ENCODE assay signal across 22 cellular contexts in genomic region chr14:70952485-70952884, GRCh38.
"Had no signal": no experiment of that assay in that cellular context is flagged by ENCODE, and none has a peak within 500 bp of the region (broad histone marks: within the 10 kb centered on the region; RNA-seq: fewer than 3 reads in every experiment).

No MANE protein-coding gene starts in this region.

- H3K27ac Mint-ChIP-seq: activated naive CD4-positive, alpha-beta T cell treated with anti-CD3 and anti-CD28 coated beads, Interleukin-2, amount 50 U/mL, for 24 hours; activated T-helper 2 cell treated with anti-CD3 and anti-CD28 coated beads, Interferon-gamma antibody, Interleukin-2, Interleukin-4, amounts not matched to agents 10 μg/mL and 5 μg/mL and 100 μg/mL, durations not matched to agents 14 hours and 24 hours and 36 hours; brain; nephron; stimulated activated effector memory CD8-positive, alpha-beta T cell treated with anti-CD3 and anti-CD28 coated beads, Interleukin-12 subunit alpha, Interleukin-12 subunit beta, amount 100 ng/mL, for 72 hours; stimulated activated naive CD8-positive, alpha-beta T cell treated with anti-CD3 and anti-CD28 coated beads, Interleukin-15, Interleukin-2, amounts not matched to agents 100 ng/mL and 50 ng/mL, for 24 hours; type B pancreatic cell had no signal

- H3K9me3 Mint-ChIP-seq: activated naive CD4-positive, alpha-beta T cell treated with anti-CD3 and anti-CD28 coated beads, Interleukin-2, amount 50 U/mL, for 24 hours had no signal

- H3K36me3 ChIP-seq: uterus had no signal

- H3K4me3 ChIP-seq: ascending aorta, cardiac muscle cell, sigmoid colon, thoracic aorta, uterus had no signal

- H3K27me3 Mint-ChIP-seq: activated naive CD4-positive, alpha-beta T cell treated with anti-CD3 and anti-CD28 coated beads, Interleukin-2, amount 50 U/mL, for 24 hours; brain; stimulated activated naive CD8-positive, alpha-beta T cell treated with anti-CD3 and anti-CD28 coated beads, Interleukin-15, Interleukin-2, amounts not matched to agents 100 ng/mL and 50 ng/mL, for 24 hours; type B pancreatic cell had no signal

- H3K27me3 ChIP-seq: ascending aorta, cardiac muscle cell, neutrophil, sigmoid colon, uterus had no signal

- H3K4me3 Mint-ChIP-seq: activated naive CD4-positive, alpha-beta T cell treated with anti-CD3 and anti-CD28 coated beads, Interleukin-2, amount 50 U/mL, for 24 hours; brain; nephron; stimulated activated effector memory CD8-positive, alpha-beta T cell treated with anti-CD3 and anti-CD28 coated beads, Interleukin-12 subunit alpha, Interleukin-12 subunit beta, amount 100 ng/mL, for 72 hours; stimulated activated naive CD8-positive, alpha-beta T cell treated with anti-CD3 and anti-CD28 coated beads, Interleukin-15, Interleukin-2, amounts not matched to agents 100 ng/mL and 50 ng/mL, for 24 hours; type B pancreatic cell had no signal

- H3K9me3 ChIP-seq: neutrophil had no signal

- H3K27ac ChIP-seq: ascending aorta, cardiac muscle cell, neutrophil, sigmoid colon, thoracic aorta, uterus, VCaP had no signal

- H3K4me1 ChIP-seq: uterus had no signal

- ATAC-seq: stimulated activated effector memory CD8-positive, alpha-beta T cell treated with anti-CD3 and anti-CD28 coated beads, Interleukin-12 subunit alpha, Interleukin-12 subunit beta, amount 100 ng/mL, for 72 hours had no signal

- DNase-seq: activated CD4-positive, alpha-beta T cell treated with anti-CD3 and anti-CD28 coated beads for 48 hours; activated CD4-positive, alpha-beta T cell treated with anti-CD3 and anti-CD28 coated beads, Interleukin-2, amount 50 U/mL, for 48 hours; activated CD8-positive, alpha-beta memory T cell treated with anti-CD3 and anti-CD28 coated beads for 24 hours; cortex of kidney; mammary epithelial cell; sigmoid colon; small intestine; stimulated activated CD4-positive, alpha-beta T cell treated with anti-CD3 and anti-CD28 coated beads, Interleukin-4, amount 100 ng/mL, for 24 hours; T-helper 9 cell; uterus had no signal
